ENCODE assay signal across 8 cellular contexts in the genomic region with DNA sequence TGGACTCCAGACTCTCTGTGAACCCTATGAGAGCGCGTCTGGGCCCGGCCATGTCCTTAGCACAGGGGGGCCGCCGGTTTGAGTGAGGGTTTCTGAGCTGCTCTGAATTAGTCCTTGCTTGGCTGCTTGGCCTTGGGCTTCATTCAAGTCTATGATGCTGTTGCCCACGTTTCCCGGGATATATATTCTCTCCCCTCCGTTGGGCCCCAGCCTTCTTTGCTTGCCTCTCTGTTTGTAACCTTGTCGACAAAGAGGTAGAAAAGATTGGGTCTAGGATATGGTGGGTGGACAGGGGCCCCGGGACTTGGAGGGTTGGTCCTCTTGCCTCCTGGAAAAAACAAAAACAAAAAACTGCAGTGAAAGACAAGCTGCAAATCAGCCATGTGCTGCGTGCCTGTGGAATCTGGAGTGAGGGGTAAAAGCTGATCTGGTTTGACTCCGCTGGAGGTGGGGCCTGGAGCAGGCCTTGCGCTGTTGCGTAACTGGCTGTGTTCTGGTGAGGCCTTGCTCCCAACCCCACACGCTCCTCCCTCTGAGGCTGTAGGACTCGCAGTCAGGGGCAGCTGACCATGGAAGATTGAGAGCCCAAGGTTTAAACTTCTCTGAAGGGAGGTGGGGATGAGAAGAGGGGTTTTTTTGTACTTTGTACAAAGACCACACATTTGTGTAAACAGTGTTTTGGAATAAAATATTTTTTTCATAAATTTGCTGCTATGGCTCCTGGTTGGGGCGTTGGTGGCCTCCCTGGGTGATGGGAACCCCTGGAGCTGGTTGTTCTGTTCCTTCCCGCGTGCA. TPM values are rescaled to one million over a fixed set of nuclear protein-coding genes. Genes with fewer than 3 reads are reported as not detected.
DNase-seq lines count a peak whose midpoint lies in the region; ATAC-seq and TF ChIP-seq lines count a peak whose summit lies in the region.

No MANE protein-coding gene starts in this region.

- peaks cover 74% of the 10 kb centered on the region for H3K36me3 Mint-ChIP-seq in CD4-positive, alpha-beta T cell (ENCODE audit: low read depth)

- WGBS in adrenal gland, 4 donors = 13 to 38% (median 28%) methylated on average over 16 to 19 of the region's 19 CpGs

- POLR2A ChIA-PET in CD4-positive, alpha-beta T cell (lab: Charles Lee) = interaction anchor here (0.7 to 9.3 kb wide), 15 partner anchors 11 to 294 kb away, joined by 3 to 75 read pairs (median 6); a partner anchor contains a TSS

- intact Hi-C loops in CD4-positive, alpha-beta T cell (cut with DNase I, micrococcal nuclease) = no loop called here
- intact Hi-C loops in adrenal gland (cut with DNase I) = loop anchor here in 1 of 2 donors (10.0 kb wide), 1 partner anchor 213 kb away; no protein-coding TSS in a partner anchor

- no peak for TF ChIP-seq CTCF in CD4-positive, alpha-beta T cell (IDR thresholded peaks at IDR 0.05)
- TF ChIP-seq CTCF in adrenal gland (IDR thresholded peaks at IDR 0.05) = no peak
- TF ChIP-seq CTCF in right atrium auricular region (IDR thresholded peaks at IDR 0.05) = no peak

- TF ChIP-seq POLR2A in adrenal gland (IDR thresholded peaks at IDR 0.05) = peak in 1 of 2 donors; percentile 87

- H3K9me3 Mint-ChIP-seq in CD4-positive, alpha-beta T cell = no peaks in the 10 kb centered on the region

- in situ Hi-C loops in HAP-1 (cut with MboI; ENCODE audit: low sequenced_read_pairs) = no loop called here

- no peaks in the 10 kb centered on the region for H3K27me3 ChIP-seq in CD4-positive, alpha-beta T cell (ENCODE audit: control insufficient read depth, insufficient read depth, low read length)
- no peaks in the 10 kb centered on the region for H3K27me3 ChIP-seq in adrenal gland
- H3K27me3 ChIP-seq in right atrium auricular region = no peaks in the 10 kb centered on the region
- H3K27me3 ChIP-seq in HAP-1 (ENCODE audit: low read depth) = no peaks in the 10 kb centered on the region

- DNase-seq in CD4-positive, alpha-beta T cell = no peak
- DNase-seq in LHCN-M2 (ENCODE audit: low read depth) = peak; percentile 76
- DNase-seq in adrenal gland = peak; percentile 92 to 99 (median 98)
- DNase-seq in right atrium auricular region (ENCODE audit: low spot score) = peak; percentile 95
- peak; percentile 51 for DNase-seq in putamen (ENCODE audit: low spot score)
- DNase-seq in inferior parietal cortex (ENCODE audit: extremely low spot score) = no peak
- DNase-seq in HAP-1 (ENCODE audit: low spot score in 2 of 2) = no peak

- H3K4me3 Mint-ChIP-seq in CD4-positive, alpha-beta T cell = peak overlapping the region; percentile 77

- H3K27me3 Mint-ChIP-seq in CD4-positive, alpha-beta T cell = no peaks in the 10 kb centered on the region

- no peak for ATAC-seq in CD4-positive, alpha-beta T cell (ENCODE audit: poor library complexity)
- no peak for ATAC-seq in HG02759 (IDR thresholded peaks at IDR 0.05; ENCODE audit: unreplicated experiment)

- peak overlapping the region; percentile 82 for H3K27ac Mint-ChIP-seq in CD4-positive, alpha-beta T cell

- H3K4me1 ChIP-seq in adrenal gland (replicated peaks in 1 of 2) (peaks cover 27 to 57% of the 10 kb centered on the region in 2 donors), right atrium auricular region (peaks cover 0 to 29% of the 10 kb centered on the region in 2 donors), HAP-1 (peaks cover 3% of the 10 kb centered on the region)

- no peaks in the 10 kb centered on the region for H3K9me3 ChIP-seq in CD4-positive, alpha-beta T cell (ENCODE audit: control insufficient read depth, low read length)
- H3K9me3 ChIP-seq in adrenal gland (replicated peaks in 1 of 3) (no peaks in the 10 kb centered on the region), right atrium auricular region (no peaks in the 10 kb centered on the region), HAP-1 (no peaks in the 10 kb centered on the region)

- H3K4me1 Mint-ChIP-seq in CD4-positive, alpha-beta T cell (ENCODE audit: low read depth) = peaks cover 71% of the 10 kb centered on the region

- H3K4me3 ChIP-seq in adrenal gland (peak overlapping the region in 1 of 4 donors; percentile 21), right atrium auricular region (no peak overlapping the region), HAP-1 (no peak overlapping the region)

- H3K27ac ChIP-seq in CD4-positive, alpha-beta T cell (ENCODE audit: low read depth, low read length) = peak overlapping the region; percentile 64
- H3K27ac ChIP-seq in adrenal gland = peak overlapping the region; percentile 81 to 96 (median 90)
- peak overlapping the region; percentile 79 for H3K27ac ChIP-seq in right atrium auricular region

- CTCF ChIA-PET in CD4-positive, alpha-beta T cell (lab: Charles Lee) = interaction anchor here (1.0 to 15.7 kb wide), 14 partner anchors 10 to 216 kb away, joined by 3 to 187 read pairs (median 4); a partner anchor contains a TSS

- H3K36me3 ChIP-seq in adrenal gland (replicated peaks in 1 of 2) = peaks cover 0 to 85% of the 10 kb centered on the region in 2 donors
- H3K36me3 ChIP-seq in right atrium auricular region = peaks cover 68% of the 10 kb centered on the region
- H3K36me3 ChIP-seq in HAP-1 (replicated peaks) = peaks cover 21% of the 10 kb centered on the region

RNA-seq across cellular contexts. Expression of a gene that starts 23.1 kb away (rescaled TPM):
- total RNA-seq in CD4-positive, alpha-beta T cell = 100 to 1,000 TPM; 141 to 150 TPM
- 4.5 and 5.2 TPM in 2 replicates for total RNA-seq in LHCN-M2 (2014; rRNA removed)
- polyA plus RNA-seq in LHCN-M2 (2012) = 3.2 TPM
- total RNA-seq in adrenal gland = 100 to 1,000 TPM in 4 of 8 donors, 10 to 100 TPM in 4; 39.9 to 169 (median 102) TPM
- polyA plus RNA-seq in adrenal gland = 10 to 100 TPM; 22.6 to 51.4 (median 39.2) TPM
- 10 to 100 TPM; 16.9 to 51.2 TPM for total RNA-seq in right atrium auricular region

RNA-seq across cellular contexts. Expression of a gene that starts 35.2 kb away (rescaled TPM):
- 100 to 1,000 TPM in 1 of 2 experiments, 10 to 100 TPM in 1; 99.4 to 104 TPM for total RNA-seq in CD4-positive, alpha-beta T cell
- total RNA-seq in LHCN-M2 (2014; rRNA removed) (12.6 and 14.2 TPM in 2 replicates), adrenal gland (100 to 1,000 TPM in 6 of 8 donors, 10 to 100 TPM in 2; 79.0 to 128 (median 114) TPM), right atrium auricular region (10 to 100 TPM; 31.4 to 49.1 TPM)
- polyA plus RNA-seq in LHCN-M2 (2012) = 5.9 TPM
- 10 to 100 TPM; 44.7 to 70.6 (median 58.1) TPM for polyA plus RNA-seq in adrenal gland

Comparison
In these comparisons a context has a peak if more than half of its experiments do, and no peak if none do; other contexts are left out.
1. DNase-seq: peak in LHCN-M2 (single experiment), adrenal gland (7 of 7), right atrium auricular region (single experiment) and putamen (single experiment); none in CD4-positive, alpha-beta T cell (0 of 10), inferior parietal cortex (single experiment) and HAP-1 (0 of 2).
2. Peak in every context shown above with its lines, with median percentiles within 50 percentile points of each other: H3K27ac ChIP-seq.